16 cellular contexts compared by ENCODE assay signal in genomic region chr5:78345485-78345884, GRCh38. TPM values are rescaled to one million over a fixed set of nuclear protein-coding genes. Genes with fewer than 3 reads are reported as not detected.
DNase-seq lines count a peak whose midpoint lies in the region; ATAC-seq, FAIRE-seq and TF ChIP-seq lines count a peak whose summit lies in the region.
"Had no signal": no experiment of that assay in that cellular context is flagged by ENCODE, and none has a peak within 500 bp of the region (broad histone marks: within the 10 kb centered on the region; RNA-seq: fewer than 3 reads in every experiment).

No MANE protein-coding gene starts in this region.

- no peak overlapping the region for H3K4me2 ChIP-seq in H1 (ENCODE audit: insufficient read depth in 1 of 2, low read depth in 2 of 2, low read length in 2 of 2)
- H3K4me2 ChIP-seq in mesenchymal stem cell (ENCODE audit: low read length, poor library complexity, severe bottlenecking), result no peak overlapping the region

- peaks cover 0 to 14% (median 2%) of the 10 kb centered on the region in 4 experiments; a peak in 4 of 7 replicates for H3K4me1 ChIP-seq in H1 (replicated peaks in 1 of 4; ENCODE audit: control insufficient read depth in 3 of 4, insufficient read depth in 4 of 4, low read length in 3 of 4)
- H3K4me1 ChIP-seq in mesenchymal stem cell (ENCODE audit: control insufficient read depth, insufficient read depth, low read depth, low read length), result peaks cover 2% of the 10 kb centered on the region
- no peaks in the 10 kb centered on the region for H3K4me1 ChIP-seq in vagina

- H3K9ac ChIP-seq in H1 (replicated peaks in 1 of 4; ENCODE audit: extremely low read depth in 1 of 4, low read depth in 3 of 4, low read length in 3 of 4) (no peak overlapping the region), mesenchymal stem cell (ENCODE audit: low read length) (peak overlapping the region; percentile 79)

- H3K4me3 ChIP-seq in H1 (ENCODE audit: extremely low read depth in 1 of 4, insufficient read depth in 2 of 4, low read depth in 3 of 4, low read length in 4 of 4) (no peak overlapping the region), mesenchymal stem cell (ENCODE audit: insufficient read depth in 1 of 2, low read depth in 1 of 2, low read length in 2 of 2) (peak overlapping the region in 1 of 2 experiments; percentile 8), vagina (no peak overlapping the region)

- H2AK5ac ChIP-seq in H1 (ENCODE audit: low read depth, low read length) (no peak overlapping the region), mesenchymal stem cell (ENCODE audit: low read length, severe bottlenecking) (no peak overlapping the region)

- H3K36me3 ChIP-seq in H1 (ENCODE audit: control insufficient read depth in 2 of 4, insufficient read depth in 4 of 4, low read length in 3 of 4), result peaks cover 0 to 5% (median 0%) of the 10 kb centered on the region in 4 experiments; a peak in 3 of 8 replicates
- H3K36me3 ChIP-seq in mesenchymal stem cell (ENCODE audit: control insufficient read depth in 1 of 2, insufficient read depth in 2 of 2, low read depth in 1 of 2, low read length in 2 of 2), result no peaks in the 10 kb centered on the region
- H3K36me3 ChIP-seq in vagina, result no peaks in the 10 kb centered on the region

- no peak overlapping the region for H4K5ac ChIP-seq in H1 (ENCODE audit: insufficient read length, low read depth, low read length)

- H3K23ac ChIP-seq in H1 (ENCODE audit: insufficient read length), result no peak overlapping the region
- no peak overlapping the region for H3K23ac ChIP-seq in mesenchymal stem cell (ENCODE audit: low read length in 2 of 2)

- H2BK5ac ChIP-seq in H1 (ENCODE audit: low read depth, low read length) (peak overlapping the region; percentile 76; the same call in 1 of the 2 replicates), mesenchymal stem cell (ENCODE audit: low read depth, low read length, poor library complexity, severe bottlenecking) (no peak overlapping the region)

- H3K14ac ChIP-seq in H1 (ENCODE audit: insufficient read length) (no peak overlapping the region), mesenchymal stem cell (ENCODE audit: low read length in 2 of 2) (peak overlapping the region in 1 of 2 experiments; percentile 72)

- POLR2A ChIA-PET in H1 (lab: Charles Lee; ENCODE audit: partially characterized antibody) (no interaction called here), GM10248 (lab: Yijun Ruan, JAX) (no interaction called here)

- no peaks in the 10 kb centered on the region for H3K79me1 ChIP-seq in H1 (ENCODE audit: low read depth, low read length)
- no peaks in the 10 kb centered on the region for H3K79me1 ChIP-seq in mesenchymal stem cell (replicated peaks; ENCODE audit: low read length, poor library complexity, severe bottlenecking)

- H3K4me1 Mint-ChIP-seq in stimulated activated effector memory CD8-positive, alpha-beta T cell treated with anti-CD3 and anti-CD28 coated beads, Interleukin-12 subunit alpha, Interleukin-12 subunit beta, amount 100 ng/mL, for 72 hours, result no peaks in the 10 kb centered on the region
- H3K4me1 Mint-ChIP-seq: activated CD8-positive, alpha-beta memory T cell treated with anti-CD3 and anti-CD28 coated beads, Interleukin-2, amount 10 ng/mL, durations not matched to agents 7 days and 5 days; activated naive CD4-positive, alpha-beta T cell treated with anti-CD3 and anti-CD28 coated beads, Interleukin-2, amount 10 ng/mL, durations not matched to agents 7 days and 5 days; naive thymus-derived CD4-positive, alpha-beta T cell had no signal

- peak; percentile 16 for DNase-seq in EL
- DNase-seq in NCI-H69 (lab: John Stamatoyannopoulos, UW), result peak; percentile 55
- DNase-seq in H1 (ENCODE audit: low read depth in 1 of 2, low spot score in 2 of 2), result no peak
- DNase-seq in mesenchymal stem cell, result peak; percentile 4
- DNase-seq in GM10248 (ENCODE audit: extremely low spot score), result no peak
- no peak for DNase-seq in cerebellar nuclear complex (lab: John Stamatoyannopoulos, UW)
- no peak for DNase-seq in stimulated activated effector memory CD8-positive, alpha-beta T cell treated with anti-CD3 and anti-CD28 coated beads, Interleukin-12 subunit alpha, Interleukin-12 subunit beta, amount 100 ng/mL, for 72 hours (ENCODE audit: low spot score in 2 of 2)
- DNase-seq in vagina (ENCODE audit: extremely low spot score in 2 of 2), result no peak
- DNase-seq: activated CD8-positive, alpha-beta memory T cell treated with anti-CD3 and anti-CD28 coated beads, Interleukin-2, amount 10 ng/mL, durations not matched to agents 7 days and 5 days; activated naive CD4-positive, alpha-beta T cell treated with anti-CD3 and anti-CD28 coated beads, Interleukin-2, amount 10 ng/mL, durations not matched to agents 7 days and 5 days; cortex of kidney; naive thymus-derived CD4-positive, alpha-beta T cell; SHP77 had no signal

- peaks cover 10 to 11% of the 10 kb centered on the region in 2 experiments; a peak in 2 of 4 replicates for H3K9me3 ChIP-seq in H1 (ENCODE audit: insufficient read depth in 2 of 2, low read depth in 1 of 2, low read length in 1 of 2)
- no peaks in the 10 kb centered on the region for H3K9me3 ChIP-seq in mesenchymal stem cell (ENCODE audit: control insufficient read depth, low read length)
- no peaks in the 10 kb centered on the region for H3K9me3 ChIP-seq in vagina

- no peaks in the 10 kb centered on the region for H3K36me3 Mint-ChIP-seq in stimulated activated effector memory CD8-positive, alpha-beta T cell treated with anti-CD3 and anti-CD28 coated beads, Interleukin-12 subunit alpha, Interleukin-12 subunit beta, amount 100 ng/mL, for 72 hours
- H3K36me3 Mint-ChIP-seq: activated CD8-positive, alpha-beta memory T cell treated with anti-CD3 and anti-CD28 coated beads, Interleukin-2, amount 10 ng/mL, durations not matched to agents 7 days and 5 days; activated naive CD4-positive, alpha-beta T cell treated with anti-CD3 and anti-CD28 coated beads, Interleukin-2, amount 10 ng/mL, durations not matched to agents 7 days and 5 days; CD14-positive monocyte; naive thymus-derived CD4-positive, alpha-beta T cell had no signal

- no peak overlapping the region for H3K4me3 Mint-ChIP-seq in stimulated activated effector memory CD8-positive, alpha-beta T cell treated with anti-CD3 and anti-CD28 coated beads, Interleukin-12 subunit alpha, Interleukin-12 subunit beta, amount 100 ng/mL, for 72 hours
- H3K4me3 Mint-ChIP-seq: activated CD8-positive, alpha-beta memory T cell treated with anti-CD3 and anti-CD28 coated beads, Interleukin-2, amount 10 ng/mL, durations not matched to agents 7 days and 5 days; activated naive CD4-positive, alpha-beta T cell treated with anti-CD3 and anti-CD28 coated beads, Interleukin-2, amount 10 ng/mL, durations not matched to agents 7 days and 5 days; CD14-positive monocyte; naive thymus-derived CD4-positive, alpha-beta T cell had no signal

- ATAC-seq in stimulated activated effector memory CD8-positive, alpha-beta T cell treated with anti-CD3 and anti-CD28 coated beads, Interleukin-12 subunit alpha, Interleukin-12 subunit beta, amount 100 ng/mL, for 72 hours, result no peak
- ATAC-seq: activated CD8-positive, alpha-beta memory T cell treated with anti-CD3 and anti-CD28 coated beads, Interleukin-2, amount 10 ng/mL, durations not matched to agents 7 days and 5 days; naive thymus-derived CD4-positive, alpha-beta T cell had no signal

- H2AFZ ChIP-seq in H1 (ENCODE audit: low read length), result peak overlapping the region; percentile 35
- no peak overlapping the region for H2AFZ ChIP-seq in mesenchymal stem cell (ENCODE audit: low read depth, low read length)

- H3K9me3 Mint-ChIP-seq in stimulated activated effector memory CD8-positive, alpha-beta T cell treated with anti-CD3 and anti-CD28 coated beads, Interleukin-12 subunit alpha, Interleukin-12 subunit beta, amount 100 ng/mL, for 72 hours, result no peaks in the 10 kb centered on the region
- H3K9me3 Mint-ChIP-seq: activated naive CD4-positive, alpha-beta T cell treated with anti-CD3 and anti-CD28 coated beads, Interleukin-2, amount 10 ng/mL, durations not matched to agents 7 days and 5 days; naive thymus-derived CD4-positive, alpha-beta T cell had no signal

- no peaks in the 10 kb centered on the region for H3K23me2 ChIP-seq in H1 (ENCODE audit: low read depth, low read length)

- no peak overlapping the region for H3K27ac ChIP-seq in H1 (ENCODE audit: low read depth, low read length)
- no peak overlapping the region for H3K27ac ChIP-seq in mesenchymal stem cell (ENCODE audit: low read length, poor library complexity, severe bottlenecking)
- no peak overlapping the region for H3K27ac ChIP-seq in vagina

- peak overlapping the region; percentile 5 for H4K91ac ChIP-seq in H1 (replicated peaks; ENCODE audit: insufficient read length, low read length)
- peak overlapping the region; percentile 34 for H4K91ac ChIP-seq in mesenchymal stem cell (ENCODE audit: low read length)

- H3K27me3 ChIP-seq in H1 (replicated peaks in 1 of 4; ENCODE audit: control insufficient read depth in 3 of 4, extremely low read depth in 1 of 4, insufficient read depth in 3 of 4, low read length in 3 of 4) (peaks cover 18 to 31% (median 27%) of the 10 kb centered on the region in 4 experiments), mesenchymal stem cell (ENCODE audit: control insufficient read depth in 1 of 2, insufficient read depth in 1 of 2, low read length in 2 of 2) (no peaks in the 10 kb centered on the region), vagina (no peaks in the 10 kb centered on the region)

- intact Hi-C loops in vagina (cut with DNase I), result no loop called here

- no peak for FAIRE-seq in H1 (lab: Jason Lieb, UNC)
- FAIRE-seq: frontal cortex, islet of Langerhans had no signal

- H2BK15ac ChIP-seq in H1 (ENCODE audit: low read length) (no peak overlapping the region; the same call in 1 of the 2 replicates), mesenchymal stem cell (ENCODE audit: low read depth, poor library complexity, severe bottlenecking) (no peak overlapping the region)

- H3K27ac Mint-ChIP-seq in stimulated activated effector memory CD8-positive, alpha-beta T cell treated with anti-CD3 and anti-CD28 coated beads, Interleukin-12 subunit alpha, Interleukin-12 subunit beta, amount 100 ng/mL, for 72 hours, result no peak overlapping the region
- H3K27ac Mint-ChIP-seq: activated CD8-positive, alpha-beta memory T cell treated with anti-CD3 and anti-CD28 coated beads, Interleukin-2, amount 10 ng/mL, durations not matched to agents 7 days and 5 days; activated naive CD4-positive, alpha-beta T cell treated with anti-CD3 and anti-CD28 coated beads, Interleukin-2, amount 10 ng/mL, durations not matched to agents 7 days and 5 days; naive thymus-derived CD4-positive, alpha-beta T cell had no signal

- H2BK12ac ChIP-seq in H1 (ENCODE audit: low read depth, low read length) (peak overlapping the region; percentile 72; the same call in 1 of the 2 replicates), mesenchymal stem cell (ENCODE audit: low read length in 2 of 2) (peak overlapping the region in 1 of 2 experiments; percentile 28)

- H4K20me1 ChIP-seq in H1 (replicated peaks in 1 of 2; ENCODE audit: control insufficient read depth in 1 of 2, insufficient read depth in 2 of 2, low read length in 2 of 2), result no peaks in the 10 kb centered on the region

- no peak for TF ChIP-seq EP300 in H1 (IDR thresholded peaks at IDR 0.05; ENCODE audit: borderline replicate concordance in 1 of 2, low read depth in 2 of 2, low read length in 2 of 2)

- peak overlapping the region; percentile 29 for H2BK120ac ChIP-seq in H1 (replicated peaks; ENCODE audit: low read depth, low read length)
- H2BK120ac ChIP-seq in mesenchymal stem cell (ENCODE audit: low read depth, low read length), result no peak overlapping the region

- H3K79me2 ChIP-seq in H1 (ENCODE audit: control insufficient read depth in 1 of 2, insufficient read depth in 2 of 2, low read length in 2 of 2), result no peaks in the 10 kb centered on the region

- TF ChIP-seq RAD21 in H1 (IDR thresholded peaks at IDR 0.05 in 1 of 2, conservative IDR thresholded peaks at IDR 0.05 in 1 of 2; ENCODE audit: low read depth in 2 of 2, low read length in 2 of 2), result no peak

- no peak for TF ChIP-seq CTCF in H1 (IDR thresholded peaks at IDR 0.05; ENCODE audit: control extremely low read depth in 1 of 3, insufficient read depth in 1 of 3, low read depth in 1 of 3, low read length in 3 of 3)
- no peak for TF ChIP-seq CTCF in GM10248 (IDR thresholded peaks at IDR 0.05; ENCODE audit: control extremely low read depth, extremely low read depth, low read depth, missing control alignments)
- TF ChIP-seq CTCF in vagina (IDR thresholded peaks at IDR 0.05), result no peak

- TF ChIP-seq POLR2A in H1 (IDR thresholded peaks at IDR 0.05; ENCODE audit: control extremely low read depth in 1 of 2, low read depth in 2 of 2, low read length in 2 of 2) (no peak), vagina (IDR thresholded peaks at IDR 0.05) (no peak)

- WGBS in H1 (ENCODE audit: extremely low coverage in 1 of 2, insufficient coverage in 1 of 2, insufficient read length in 1 of 2, insufficient replicate concordance in 2 of 2, low coverage in 1 of 2, low lambda C conversion rate in 2 of 2, missing lambda C conversion rate in 1 of 2), 2 experiments, result 90% methylated on average over 3 of the region's 3 CpGs; no CpG with 5 or more reads in 1 of the 2 experiments
- WGBS in mesenchymal stem cell, result 83% methylated on average over 1 of the region's 3 CpGs

- H3K56ac ChIP-seq in H1 (replicated peaks; ENCODE audit: insufficient read length, low read depth, low read length), result no peak overlapping the region

- no peak overlapping the region for H2BK20ac ChIP-seq in H1 (ENCODE audit: low read length)

- H3K18ac ChIP-seq in H1 (ENCODE audit: extremely low read depth, low read length), result peak overlapping the region; percentile 27; the same call in 1 of the 2 replicates
- H3K18ac ChIP-seq in mesenchymal stem cell (ENCODE audit: low read depth in 1 of 2, low read length in 2 of 2), result peak overlapping the region; percentile 45 to 86

- H4K8ac ChIP-seq in H1 (ENCODE audit: extremely low read depth, insufficient read depth, low read length) (no peak overlapping the region), mesenchymal stem cell (ENCODE audit: low read length) (peak overlapping the region; percentile 59)

- CTCF ChIA-PET in H1 (lab: Charles Lee; ENCODE audit: partially characterized antibody), result no interaction called here
- CTCF ChIA-PET in GM10248 (lab: Yijun Ruan, JAX), result interaction anchor here (1.0 kb wide), 1 partner anchor 11 kb away, joined by 4 read pairs; no protein-coding TSS in a partner anchor

- H3K4ac ChIP-seq in H1 (replicated peaks; ENCODE audit: insufficient read length, low read depth, low read length), result no peak overlapping the region
- H3K4ac ChIP-seq in mesenchymal stem cell (ENCODE audit: low read depth in 1 of 2, low read length in 2 of 2), result peak overlapping the region in 1 of 2 experiments; percentile 15

RNA-seq across cellular contexts. Expression of gene SCAMP1, which starts 14.9 kb away (rescaled TPM):
- 51.4 and 55.9 TPM in 2 replicates for total RNA-seq in H1 (2021; fragmentation: NEBNext Ultra II Directional; extraction: Animal tissue kit (Norgen Biotek cat#: 25700))
- polyA plus RNA-seq in H1 (2011; rRNA removed), result 10.9 and 18.6 TPM in 2 replicates
- polyA plus RNA-seq in H1 (2011; cell fraction: cytosol; rRNA removed), result 15.6 TPM
- 15.8 TPM for polyA plus RNA-seq in H1 (2011; cell fraction: nucleus; rRNA removed)
- polyA plus RNA-seq in H1 (2012, experiment 1 of 2), result 21.5 to 33.7 TPM (median 28.5 TPM) in 4 replicates
- polyA plus RNA-seq in H1 (2012, experiment 2 of 2), result 1.8 TPM
- polyA plus RNA-seq in H1 (2013, experiment 1 of 2), result 29.2 TPM
- 37.5 TPM for polyA plus RNA-seq in H1 (2013, experiment 2 of 2)
- polyA minus RNA-seq in H1 (2011; rRNA and poly(A)+ RNA removed), result 63.6 and 110 TPM in 2 replicates
- polyA minus RNA-seq in H1 (2011; cell fraction: cytosol; rRNA and poly(A)+ RNA removed), result 39.1 TPM
- 66.7 TPM for polyA minus RNA-seq in H1 (2011; cell fraction: nucleus; rRNA and poly(A)+ RNA removed)
- polyA plus RNA-seq in mesenchymal stem cell (2013, experiment 1 of 2), result 17.6 TPM
- 17.6 TPM for polyA plus RNA-seq in mesenchymal stem cell (2013, experiment 2 of 2)
- 21.9 TPM for total RNA-seq in vagina

RNA-seq across cellular contexts. Expression of gene AP3B1, which starts 51.0 kb away (rescaled TPM):
- total RNA-seq in H1 (2021; fragmentation: NEBNext Ultra II Directional; extraction: Animal tissue kit (Norgen Biotek cat#: 25700)), result 48.3 and 50.0 TPM in 2 replicates
- polyA plus RNA-seq in H1 (2011; rRNA removed), result 23.3 and 45.8 TPM in 2 replicates
- polyA plus RNA-seq in H1 (2011; cell fraction: cytosol; rRNA removed), result 29.7 TPM
- 21.7 TPM for polyA plus RNA-seq in H1 (2011; cell fraction: nucleus; rRNA removed)
- 28.3 to 40.9 TPM (median 32.4 TPM) in 4 replicates for polyA plus RNA-seq in H1 (2012, experiment 1 of 2)
- polyA plus RNA-seq in H1 (2012, experiment 2 of 2), result 3.2 TPM
- polyA plus RNA-seq in H1 (2013, experiment 1 of 2), result 41.3 TPM
- 37.0 TPM for polyA plus RNA-seq in H1 (2013, experiment 2 of 2)
- 45.1 and 74.4 TPM in 2 replicates for polyA minus RNA-seq in H1 (2011; rRNA and poly(A)+ RNA removed)
- polyA minus RNA-seq in H1 (2011; cell fraction: cytosol; rRNA and poly(A)+ RNA removed), result 24.5 TPM
- polyA minus RNA-seq in H1 (2011; cell fraction: nucleus; rRNA and poly(A)+ RNA removed), result 68.7 TPM
- polyA plus RNA-seq in mesenchymal stem cell (2013, experiment 1 of 2), result 45.2 TPM
- polyA plus RNA-seq in mesenchymal stem cell (2013, experiment 2 of 2), result 43.1 TPM
- 49.6 TPM for total RNA-seq in vagina

Comparison
In these comparisons a context has a peak if more than half of its experiments do, and no peak if none do; other contexts are left out.
1. DNase-seq: peak in EL (single experiment), NCI-H69 (single experiment) and mesenchymal stem cell (single experiment); none in H1 (0 of 2), GM10248 (single experiment), cerebellar nuclear complex (0 of 2), stimulated activated effector memory CD8-positive, alpha-beta T cell treated with anti-CD3 and anti-CD28 coated beads, Interleukin-12 subunit alpha, Interleukin-12 subunit beta, amount 100 ng/mL, for 72 hours (0 of 2) and vagina (0 of 2).